Comparison of ENCODE assay signal across 18 cellular contexts in the genomic region with DNA sequence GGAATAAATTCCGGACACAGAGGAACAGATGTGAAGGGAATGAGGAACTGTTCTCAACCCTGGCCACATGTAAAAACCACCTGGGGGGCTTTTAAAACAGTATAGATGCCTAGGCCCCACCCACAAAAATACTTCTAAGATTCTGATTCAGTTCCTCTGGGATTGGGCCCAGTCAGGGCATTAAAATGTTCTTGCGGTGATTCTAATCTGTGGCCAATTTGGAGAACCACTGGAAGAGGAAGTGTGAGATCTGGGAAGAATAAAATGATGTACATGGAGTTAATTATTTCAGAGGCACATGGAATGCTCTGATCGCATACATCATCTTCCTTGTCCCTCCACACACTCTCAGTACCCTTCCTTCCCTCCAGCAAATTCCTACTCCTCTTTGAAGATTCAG.
DNase-seq lines count a peak whose midpoint lies in the region; ATAC-seq and TF ChIP-seq lines count a peak whose summit lies in the region.
"Had no signal": no experiment of that assay in that cellular context is flagged by ENCODE, and none has a peak within 500 bp of the region (broad histone marks: within the 10 kb centered on the region; RNA-seq: fewer than 3 reads in every experiment).

No MANE protein-coding gene starts in this region.

- H3K4me3 ChIP-seq in AG10803 (ENCODE audit: low read length) = no peak overlapping the region
- H3K4me3 ChIP-seq: SK-N-MC had no signal

- peaks cover 32% of the 10 kb centered on the region for H3K9me3 Mint-ChIP-seq in endothelial cell (ENCODE audit: unreplicated experiment)
- H3K9me3 Mint-ChIP-seq in glutamatergic neuron (ENCODE audit: unreplicated experiment) = peaks cover 23% of the 10 kb centered on the region

- H3K4me3 Mint-ChIP-seq in endothelial cell (ENCODE audit: unreplicated experiment) (peak overlapping the region; percentile 57), glutamatergic neuron (ENCODE audit: unreplicated experiment) (no peak overlapping the region)
- H3K4me3 Mint-ChIP-seq: CD8-positive, alpha-beta memory T cell had no signal

- DNase-seq in AG10803 (ENCODE audit: low read depth) (peak; percentile 82), RPMI7951 (ENCODE audit: low read depth) (peak; percentile 39), endothelial cell (ENCODE audit: low spot score) (no peak), glutamatergic neuron (no peak), anterior cingulate cortex (lab: John Stamatoyannopoulos, UW) (no peak), LoVo (ENCODE audit: low spot score) (no peak), NCI-H1092 treated with DMSO at 0.1 percent for 48 hours (lab: John Stamatoyannopoulos, UW) (no peak)
- DNase-seq: C1 segment of cervical spinal cord; CD8-positive, alpha-beta memory T cell; IMR-90; NCI-H1048; NCI-H1694; NCI-H2081 treated with DMSO at 0.1 percent for 48 hours; NCI-H446 treated with DMSO at 0.1 percent for 48 hours; NCI-H69; Right ventricle myocardium superior had no signal

- H3K4me1 Mint-ChIP-seq in endothelial cell (ENCODE audit: unreplicated experiment) (peaks cover 12% of the 10 kb centered on the region), glutamatergic neuron (ENCODE audit: low read depth, unreplicated experiment) (no peaks in the 10 kb centered on the region)
- H3K4me1 Mint-ChIP-seq: CD8-positive, alpha-beta memory T cell had no signal

- H3K27ac Mint-ChIP-seq in endothelial cell (ENCODE audit: unreplicated experiment) = peak overlapping the region; percentile 67
- peak overlapping the region; percentile 35 for H3K27ac Mint-ChIP-seq in glutamatergic neuron (ENCODE audit: unreplicated experiment)
- H3K27ac Mint-ChIP-seq: CD8-positive, alpha-beta memory T cell had no signal

- no peak for ATAC-seq in GM18868 (IDR thresholded peaks at IDR 0.05; ENCODE audit: unreplicated experiment)

- peaks cover 27% of the 10 kb centered on the region for H3K36me3 Mint-ChIP-seq in endothelial cell (ENCODE audit: low read depth, unreplicated experiment)
- peaks cover 40% of the 10 kb centered on the region for H3K36me3 Mint-ChIP-seq in glutamatergic neuron (ENCODE audit: unreplicated experiment)

- peaks cover 3% of the 10 kb centered on the region for H3K27me3 Mint-ChIP-seq in endothelial cell (ENCODE audit: unreplicated experiment)
- peaks cover 1% of the 10 kb centered on the region for H3K27me3 Mint-ChIP-seq in glutamatergic neuron (ENCODE audit: unreplicated experiment)

- TF ChIP-seq CTCF in AG10803 (conservative IDR thresholded peaks at IDR 0.05; ENCODE audit: low read length) (no peak), endothelial cell (IDR thresholded peaks at IDR 0.05; ENCODE audit: unreplicated experiment) (no peak), glutamatergic neuron (IDR thresholded peaks at IDR 0.05; ENCODE audit: partially characterized antibody, unreplicated experiment) (no peak)

Comparison
In these comparisons a context has a peak if more than half of its experiments do, and no peak if none do; other contexts are left out.
1. DNase-seq: peak in AG10803 (single experiment) and RPMI7951 (single experiment); none in endothelial cell (single experiment), glutamatergic neuron (single experiment), anterior cingulate cortex (0 of 58), LoVo (single experiment) and NCI-H1092 treated with DMSO at 0.1 percent for 48 hours (single experiment).